In the genomic region with DNA sequence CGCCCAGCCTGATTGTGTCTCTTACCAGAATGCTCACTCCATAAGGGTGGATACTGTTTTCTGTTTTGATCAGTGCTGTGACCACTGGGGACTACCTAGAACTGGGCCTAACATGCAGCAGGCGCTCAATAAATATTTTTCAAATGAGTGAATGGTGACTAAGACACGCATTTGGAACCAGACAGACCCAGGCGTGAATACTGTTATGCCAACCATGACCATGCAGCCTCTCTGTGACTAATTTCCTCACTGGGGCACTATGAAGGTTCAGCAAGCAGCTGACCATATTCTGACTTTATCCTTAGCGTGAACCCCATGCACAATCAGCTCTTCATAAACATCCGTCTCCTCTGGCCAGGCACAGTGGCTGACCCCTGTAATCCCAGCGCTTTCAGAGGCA, we compare ENCODE assay signal across 13 cellular contexts. TPM values are rescaled to one million over a fixed set of nuclear protein-coding genes. Genes with fewer than 3 reads are reported as not detected.
DNase-seq lines count a peak whose midpoint lies in the region; ATAC-seq and TF ChIP-seq lines count a peak whose summit lies in the region.
"Had no signal": no experiment of that assay in that cellular context is flagged by ENCODE, and none has a peak within 500 bp of the region (broad histone marks: within the 10 kb centered on the region; RNA-seq: fewer than 3 reads in every experiment).

No MANE protein-coding gene starts in this region.

- CTCF ChIA-PET in PC-9 (lab: Charles Lee) = interaction anchor here (0.5 kb wide), 1 partner anchor 15 kb away, joined by 3 read pairs; no protein-coding TSS in a partner anchor

- BruUV-seq in PC-9 (replicated peaks; lab: Mats Ljungman, UMichigan) = no TSS peak

- H3K27ac Mint-ChIP-seq in osteocyte (ENCODE audit: unreplicated experiment) = peak overlapping the region; percentile 74
- no peak overlapping the region for H3K27ac Mint-ChIP-seq in effector memory CD8-positive, alpha-beta T cell
- H3K27ac Mint-ChIP-seq: T-helper 2 cell treated with Interferon-gamma antibody and Interleukin-4, amounts not matched to agents 5 μg/mL and 100 μg/mL, for 36 hours had no signal

- H3K79me2 ChIP-seq in PC-9 (ENCODE audit: low read depth) = no peaks in the 10 kb centered on the region

- peaks cover 67% of the 10 kb centered on the region for H3K36me3 Mint-ChIP-seq in osteocyte (ENCODE audit: unreplicated experiment)
- H3K36me3 Mint-ChIP-seq in effector memory CD8-positive, alpha-beta T cell (ENCODE audit: insufficient read depth) = no peaks in the 10 kb centered on the region

- H4K20me1 ChIP-seq in PC-9 (ENCODE audit: insufficient read depth) = no peaks in the 10 kb centered on the region

- peaks cover 10% of the 10 kb centered on the region for H3K4me1 Mint-ChIP-seq in osteocyte (ENCODE audit: unreplicated experiment)
- no peaks in the 10 kb centered on the region for H3K4me1 Mint-ChIP-seq in effector memory CD8-positive, alpha-beta T cell (ENCODE audit: low read depth in 2 of 2)
- H3K4me1 Mint-ChIP-seq: stimulated activated naive CD8-positive, alpha-beta T cell treated with anti-CD3 and anti-CD28 coated beads, Interleukin-15, amount 100 ng/mL, for 72 hours had no signal

- no peaks in the 10 kb centered on the region for H3K27me3 ChIP-seq in PC-9 (ENCODE audit: insufficient read depth, low read depth)
- H3K27me3 ChIP-seq: spleen had no signal

- H2AFZ ChIP-seq in PC-9 = no peak overlapping the region

- H3K4me2 ChIP-seq in PC-9 = no peak overlapping the region

- POLR2A ChIA-PET in PC-9 (lab: Charles Lee; ENCODE audit: unreplicated experiment) = no interaction called here

- H3F3A ChIP-seq in PC-9 (ENCODE audit: insufficient read depth, low read depth) = peaks cover 20% of the 10 kb centered on the region

- TF ChIP-seq CTCF in PC-9 (conservative IDR thresholded peaks at IDR 0.05) (no peak), osteocyte (IDR thresholded peaks at IDR 0.05) (no peak)

- H3K27me3 Mint-ChIP-seq in osteocyte (ENCODE audit: unreplicated experiment) = no peaks in the 10 kb centered on the region
- no peaks in the 10 kb centered on the region for H3K27me3 Mint-ChIP-seq in effector memory CD8-positive, alpha-beta T cell
- H3K27me3 Mint-ChIP-seq: stimulated activated naive CD8-positive, alpha-beta T cell treated with anti-CD3 and anti-CD28 coated beads, Interleukin-15, amount 100 ng/mL, for 72 hours had no signal

- H3K9me3 ChIP-seq in PC-9 (ENCODE audit: insufficient read depth, low read depth) = no peaks in the 10 kb centered on the region
- H3K9me3 ChIP-seq: HAP-1, spleen had no signal

- no peak for ATAC-seq in GM18519 (IDR thresholded peaks at IDR 0.05; ENCODE audit: low FRiP score, unreplicated experiment)
- no peak for ATAC-seq in effector memory CD8-positive, alpha-beta T cell (replicated peaks)
- ATAC-seq: stimulated activated naive CD8-positive, alpha-beta T cell treated with anti-CD3 and anti-CD28 coated beads, Interleukin-15, amount 100 ng/mL, for 72 hours had no signal

- intact Hi-C loops in PC-9 (cut with micrococcal nuclease; ENCODE audit: unreplicated experiment) = no loop called here

- H3K27ac ChIP-seq in PC-9 = peak overlapping the region; percentile 53

- H3K9me3 Mint-ChIP-seq in osteocyte (ENCODE audit: unreplicated experiment) = no peaks in the 10 kb centered on the region
- no peaks in the 10 kb centered on the region for H3K9me3 Mint-ChIP-seq in effector memory CD8-positive, alpha-beta T cell
- H3K9me3 Mint-ChIP-seq: stimulated activated naive CD8-positive, alpha-beta T cell treated with anti-CD3 and anti-CD28 coated beads, Interleukin-15, amount 100 ng/mL, for 72 hours; T-helper 2 cell treated with Interferon-gamma antibody and Interleukin-4, amounts not matched to agents 5 μg/mL and 100 μg/mL, for 36 hours had no signal

- no peaks in the 10 kb centered on the region for H3K9me2 ChIP-seq in PC-9 (ENCODE audit: insufficient read depth)

- no peak overlapping the region for H3K4me3 ChIP-seq in PC-9
- H3K4me3 ChIP-seq: HAP-1, spleen had no signal

- no peaks in the 10 kb centered on the region for H3K36me3 ChIP-seq in PC-9 (ENCODE audit: low read depth)

- H3K4me1 ChIP-seq in PC-9 (replicated peaks; ENCODE audit: insufficient read depth) = peaks cover 14% of the 10 kb centered on the region; the same call in 1 of the 2 replicates
- H3K4me1 ChIP-seq: HAP-1 had no signal

- DNase-seq in AG20443 (ENCODE audit: low spot score) (peak; percentile 87), PC-9 (peak; percentile 21 to 69), epidermal melanocyte (ENCODE audit: insufficient read length, low spot score) (peak; percentile 95), osteocyte (ENCODE audit: extremely low spot score, unreplicated experiment) (no peak), NCI-H748 (lab: John Stamatoyannopoulos, UW; ENCODE audit: unreplicated experiment) (no peak), NCI-H69 (lab: John Stamatoyannopoulos, UW) (no peak)
- no peak for DNase-seq in effector memory CD8-positive, alpha-beta T cell
- DNase-seq: activated T-cell treated with anti-CD3 and anti-CD28 coated beads, Interleukin-2, amount 50 U/mL, for 48 hours; spleen; stimulated activated naive CD8-positive, alpha-beta T cell treated with anti-CD3 and anti-CD28 coated beads, Interleukin-15, amount 100 ng/mL, for 72 hours had no signal

- no peak overlapping the region for H3K4me3 Mint-ChIP-seq in osteocyte (ENCODE audit: unreplicated experiment)
- H3K4me3 Mint-ChIP-seq in effector memory CD8-positive, alpha-beta T cell = no peak overlapping the region
- H3K4me3 Mint-ChIP-seq: stimulated activated naive CD8-positive, alpha-beta T cell treated with anti-CD3 and anti-CD28 coated beads, Interleukin-15, amount 100 ng/mL, for 72 hours; T-helper 2 cell treated with Interferon-gamma antibody and Interleukin-4, amounts not matched to agents 5 μg/mL and 100 μg/mL, for 36 hours had no signal

RNA-seq across cellular contexts. Expression of a gene that starts 13.0 kb away (rescaled TPM):
- total RNA-seq in PC-9 (2021) (50.9 and 59.2 TPM in 2 replicates), osteocyte (11.9 and 13.5 TPM in 2 replicates)

RNA-seq across cellular contexts. Expression of a gene that starts 28.8 kb away (rescaled TPM):
- 32.9 and 39.4 TPM in 2 replicates for total RNA-seq in PC-9 (2021)
- total RNA-seq in osteocyte = 386 and 387 TPM in 2 replicates

Comparison
In these comparisons a context has a peak if more than half of its experiments do, and no peak if none do; other contexts are left out.
1. DNase-seq: peak in AG20443 (single experiment), PC-9 (2 of 2) and epidermal melanocyte (single experiment); none in osteocyte (single experiment), effector memory CD8-positive, alpha-beta T cell (0 of 3), NCI-H748 (single experiment) and NCI-H69 (single experiment).